Comparison of ENCODE assay signal across 8 cellular contexts in genomic region chr2:200471324-200471848, GRCh38. TPM values are rescaled to one million over a fixed set of nuclear protein-coding genes. Genes with fewer than 3 reads are reported as not detected.
A peak's percentile ranks its signal among the peaks of the same experiment; 100 is the strongest.
DNase-seq lines count a peak whose midpoint lies in the region; ATAC-seq and TF ChIP-seq lines count a peak whose summit lies in the region.

No MANE protein-coding gene starts in this region.

- H3K4me1 Mint-ChIP-seq in activated CD4-positive, alpha-beta memory T cell treated with anti-CD3 and anti-CD28 coated beads, Interleukin-2, amount 10 ng/mL, durations not matched to agents 7 days and 5 days: peaks cover 41% of the 10 kb centered on the region

- TF ChIP-seq CTCF in fibroblast of pulmonary artery (IDR thresholded peaks at IDR 0.05; ENCODE audit: low read length, missing control alignments) (peak; percentile 65), retinal pigment epithelial cell (conservative IDR thresholded peaks at IDR 0.05; ENCODE audit: low read depth, low read length) (peak; percentile 70)

- no peak for TF ChIP-seq POLR2A in GM18505 (IDR thresholded peaks at IDR 0.05; ENCODE audit: borderline replicate concordance, extremely low read depth, insufficient read depth, insufficient read length)

- no peaks in the 10 kb centered on the region for H3K4me1 ChIP-seq in aorta (ENCODE audit: control insufficient read depth in 1 of 2, insufficient read depth in 2 of 2, low read length in 2 of 2)

- peaks cover 5 to 16% of the 10 kb centered on the region in 2 donors for H3K36me3 ChIP-seq in aorta (ENCODE audit: control insufficient read depth in 1 of 2, insufficient read depth in 2 of 2, low read length in 1 of 2)

- POLR2A ChIA-PET in activated CD4-positive, alpha-beta memory T cell treated with anti-CD3 and anti-CD28 coated beads, Interleukin-2, amount 10 ng/mL, durations not matched to agents 7 days and 5 days (lab: Charles Lee): interaction anchor here (1.2 to 1.5 kb wide), 2 partner anchors 108 to 165 kb away, joined by 3 to 4 read pairs; partner anchors contain the start of gene SPATS2L

- no peak overlapping the region for H3K4me3 Mint-ChIP-seq in activated CD4-positive, alpha-beta memory T cell treated with anti-CD3 and anti-CD28 coated beads, Interleukin-2, amount 10 ng/mL, durations not matched to agents 7 days and 5 days

- H3K9me3 Mint-ChIP-seq in activated CD4-positive, alpha-beta memory T cell treated with anti-CD3 and anti-CD28 coated beads, Interleukin-2, amount 10 ng/mL, durations not matched to agents 7 days and 5 days: no peaks in the 10 kb centered on the region

- no peaks in the 10 kb centered on the region for H3K9me3 ChIP-seq in aorta (ENCODE audit: control insufficient read depth, low read length)

- H3K4me3 ChIP-seq in fibroblast of pulmonary artery (replicated peaks; ENCODE audit: low read depth, low read length) (no peak overlapping the region), retinal pigment epithelial cell (ENCODE audit: low read length) (no peak overlapping the region), aorta (ENCODE audit: low read length in 2 of 2) (no peak overlapping the region)

- CTCF ChIA-PET in activated CD4-positive, alpha-beta memory T cell treated with anti-CD3 and anti-CD28 coated beads, Interleukin-2, amount 10 ng/mL, durations not matched to agents 7 days and 5 days (lab: Charles Lee): interaction anchor here (0.6 to 3.7 kb wide), 7 partner anchors 9 to 491 kb away, joined by 3 to 21 read pairs (median 7); no protein-coding TSS in a partner anchor

- H3K27ac ChIP-seq in aorta (ENCODE audit: low read depth in 1 of 2, low read length in 2 of 2): no peak overlapping the region

- H3K27ac Mint-ChIP-seq in activated CD4-positive, alpha-beta memory T cell treated with anti-CD3 and anti-CD28 coated beads, Interleukin-2, amount 10 ng/mL, durations not matched to agents 7 days and 5 days: peak overlapping the region; percentile 37

- DNase-seq in AML-193 (lab: John Stamatoyannopoulos, UW) (peak; percentile 7 to 18), NCI-H146 (lab: John Stamatoyannopoulos, UW) (peak; percentile 34), fibroblast of pulmonary artery (ENCODE audit: low read depth) (peak; percentile 44), retinal pigment epithelial cell (ENCODE audit: low read depth) (no peak), aorta (no peak)
- peak; percentile 42 for DNase-seq in activated CD4-positive, alpha-beta memory T cell treated with anti-CD3 and anti-CD28 coated beads, Interleukin-2, amount 10 ng/mL, durations not matched to agents 7 days and 5 days

- peaks cover 76% of the 10 kb centered on the region for H3K36me3 Mint-ChIP-seq in activated CD4-positive, alpha-beta memory T cell treated with anti-CD3 and anti-CD28 coated beads, Interleukin-2, amount 10 ng/mL, durations not matched to agents 7 days and 5 days (ENCODE audit: low read depth)

- H3K27me3 ChIP-seq in aorta (ENCODE audit: control insufficient read depth in 1 of 2, insufficient read depth in 2 of 2, low read length in 1 of 2): no peaks in the 10 kb centered on the region

- no peaks in the 10 kb centered on the region for H3K27me3 Mint-ChIP-seq in activated CD4-positive, alpha-beta memory T cell treated with anti-CD3 and anti-CD28 coated beads, Interleukin-2, amount 10 ng/mL, durations not matched to agents 7 days and 5 days

- intact Hi-C loops in aorta (cut with DNase I): loop anchor here in 1 of 2 donors (10.0 kb wide), 1 partner anchor 167 kb away; the partner anchor contains the start of gene SPATS2L

- 55 to 58% methylated on average over 8 of the region's 8 CpGs for WGBS in aorta, 2 donors

- peak; percentile 82 for ATAC-seq in GM18505 (IDR thresholded peaks at IDR 0.05; ENCODE audit: unreplicated experiment)
- ATAC-seq in HG02759 (IDR thresholded peaks at IDR 0.05; ENCODE audit: unreplicated experiment): peak; percentile 86
- ATAC-seq in aorta (ENCODE audit: low FRiP score): no peak

RNA-seq across cellular contexts. Expression of gene KCTD18, which starts 38.5 kb away (rescaled TPM):
- total RNA-seq in activated CD4-positive, alpha-beta memory T cell treated with anti-CD3 and anti-CD28 coated beads, Interleukin-2, amount 10 ng/mL, durations not matched to agents 7 days and 5 days: 10 to 100 TPM; 17.5 to 18.8 TPM
- total RNA-seq in aorta: 10 to 100 TPM; 13.9 to 14.4 TPM
- 10 to 100 TPM; 16.4 to 19.9 TPM for polyA plus RNA-seq in aorta

RNA-seq across cellular contexts. Expression of gene SGO2, which starts 54.6 kb away (rescaled TPM):
- total RNA-seq in activated CD4-positive, alpha-beta memory T cell treated with anti-CD3 and anti-CD28 coated beads, Interleukin-2, amount 10 ng/mL, durations not matched to agents 7 days and 5 days: 10 to 100 TPM; 44.2 to 45.3 TPM
- total RNA-seq in aorta: 1 to 10 TPM; 1.7 to 3.2 TPM
- 1 to 10 TPM in 1 of 2 donors, under 1 TPM in 1; 1.00 to 1.3 TPM for polyA plus RNA-seq in aorta

Comparison
In these comparisons a context has a peak if more than half of its experiments do, and no peak if none do; other contexts are left out.
1. DNase-seq: peak in AML-193 (2 of 2), NCI-H146 (single experiment), activated CD4-positive, alpha-beta memory T cell treated with anti-CD3 and anti-CD28 coated beads, Interleukin-2, amount 10 ng/mL, durations not matched to agents 7 days and 5 days (single experiment) and fibroblast of pulmonary artery (single experiment); none in retinal pigment epithelial cell (single experiment) and aorta (0 of 2).
2. RNA of gene SGO2, which starts 54.6 kb away (total RNA-seq): 44.2 to 45.3 TPM in activated CD4-positive, alpha-beta memory T cell treated with anti-CD3 and anti-CD28 coated beads, Interleukin-2, amount 10 ng/mL, durations not matched to agents 7 days and 5 days; 1.7 to 3.2 TPM in aorta; every median in the first group is over 10 times any median in the second.